Comparison of ENCODE assay signal across 19 cellular contexts in genomic region chr18:50790956-50791355, GRCh38. TPM values are rescaled to one million over a fixed set of nuclear protein-coding genes. Genes with fewer than 3 reads are reported as not detected.
A peak's percentile ranks its signal among the peaks of the same experiment; 100 is the strongest.
DNase-seq lines count a peak whose midpoint lies in the region; ATAC-seq and TF ChIP-seq lines count a peak whose summit lies in the region.
"Had no signal": no experiment of that assay in that cellular context is flagged by ENCODE, and none has a peak within 500 bp of the region (broad histone marks: within the 10 kb centered on the region; RNA-seq: fewer than 3 reads in every experiment).

No MANE protein-coding gene starts in this region.

- no peaks in the 10 kb centered on the region for H3K27me3 ChIP-seq in neural progenitor cell

- H3K27ac ChIP-seq in HEK293 (ENCODE audit: extremely low read depth, low read depth, low read length) (no peak overlapping the region), neural progenitor cell (no peak overlapping the region)

- CTCF ChIA-PET in HEK293 (lab: Yijun Ruan, JAX), result interaction anchor here (0.5 to 1.8 kb wide), 9 partner anchors 11 to 285 kb away, joined by 3 to 11 read pairs (median 3); no protein-coding TSS in a partner anchor

- peaks cover 35% of the 10 kb centered on the region for H3K4me1 Mint-ChIP-seq in neural progenitor cell
- H3K4me1 Mint-ChIP-seq: B cell had no signal

- POLR2A ChIA-PET in HEK293 (lab: Yijun Ruan, JAX), result no interaction called here

- H3K9me3 ChIP-seq in HEK293 (ENCODE audit: control insufficient read depth, insufficient read depth, low read depth, low read length) (no peaks in the 10 kb centered on the region), neural progenitor cell (ENCODE audit: low read depth) (no peaks in the 10 kb centered on the region)
- H3K9me3 ChIP-seq: HAP-1 had no signal

- H3K4me3 ChIP-seq in HEK293 (ENCODE audit: low read depth, low read length) (no peak overlapping the region), neural progenitor cell (no peak overlapping the region), foreskin fibroblast (ENCODE audit: low read depth in 1 of 2, low read length in 2 of 2) (no peak overlapping the region)
- H3K4me3 ChIP-seq: HAP-1 had no signal

- H3K36me3 ChIP-seq in HEK293 (ENCODE audit: control insufficient read depth in 2 of 2, insufficient read depth in 1 of 2, low read length in 2 of 2) (no peaks in the 10 kb centered on the region), neural progenitor cell (no peaks in the 10 kb centered on the region)
- H3K36me3 ChIP-seq: HAP-1 had no signal

- H4K20me1 ChIP-seq in neural progenitor cell (ENCODE audit: low read depth), result no peaks in the 10 kb centered on the region

- H3K4me3 Mint-ChIP-seq in neural progenitor cell, result no peak overlapping the region
- H3K4me3 Mint-ChIP-seq: B cell had no signal

- no peaks in the 10 kb centered on the region for H3F3A ChIP-seq in neural progenitor cell (ENCODE audit: low read depth)

- H3K4me1 ChIP-seq in HEK293 (ENCODE audit: control insufficient read depth, insufficient read depth, low read length) (no peaks in the 10 kb centered on the region), neural progenitor cell (peaks cover 10% of the 10 kb centered on the region)
- H3K4me1 ChIP-seq: HAP-1 had no signal

- no peaks in the 10 kb centered on the region for H3K79me2 ChIP-seq in neural progenitor cell (ENCODE audit: low read depth)

- DNase-seq in NCI-H2227 (lab: John Stamatoyannopoulos, UW; ENCODE audit: unreplicated experiment) (peak; percentile 10), NCI-H2227 treated with DMSO at 0.1 percent for 48 hours (lab: John Stamatoyannopoulos, UW) (no peak), NCI-H748 (lab: John Stamatoyannopoulos, UW; ENCODE audit: unreplicated experiment) (peak; percentile 59), neural progenitor cell (ENCODE audit: low spot score) (no peak), T-helper 9 cell (no peak), foreskin fibroblast (no peak)
- DNase-seq: 8988T, DMS 273 treated with DMSO at 0.1 percent for 48 hours, DND-41, NCI-H1092 treated with DMSO at 0.1 percent for 48 hours, NCI-H187 treated with DMSO at 0.1 percent for 48 hours, NCI-H2171, NCI-H510A had no signal

- H3K9me3 Mint-ChIP-seq in neural progenitor cell, result no peaks in the 10 kb centered on the region

- H3K4me2 ChIP-seq in neural progenitor cell, result no peak overlapping the region

- no peaks in the 10 kb centered on the region for H3K36me3 Mint-ChIP-seq in neural progenitor cell

- no peak overlapping the region for H3K9ac ChIP-seq in neural progenitor cell

- peak overlapping the region; percentile 9 for H3K27ac Mint-ChIP-seq in neural progenitor cell
- H3K27ac Mint-ChIP-seq: B cell had no signal

- no peak for ATAC-seq in GM21360 (IDR thresholded peaks at IDR 0.05; ENCODE audit: unreplicated experiment)
- ATAC-seq: Panc1 had no signal

- TF ChIP-seq CTCF in HEK293 (tag by site-specific recombination; IDR thresholded peaks at IDR 0.05) (no peak), neural progenitor cell (IDR thresholded peaks at IDR 0.05) (no peak), foreskin fibroblast (IDR thresholded peaks at IDR 0.05; ENCODE audit: low read depth, low read length) (no peak)

- no peak overlapping the region for H2AFZ ChIP-seq in neural progenitor cell (replicated peaks)

- peaks cover 6% of the 10 kb centered on the region for H3K27me3 Mint-ChIP-seq in neural progenitor cell (ENCODE audit: insufficient read depth, low read depth)

TF ChIP-seq in HEK293, 187 proteins besides CTCF, POLR2A, EP300 and RAD21:
- TF ChIP-seq ZIC2 (tag by site-specific recombination; IDR thresholded peaks at IDR 0.05), result peak; percentile 75
- no peak for TF ChIP-seq ZNF768 (tag by site-specific recombination; IDR thresholded peaks at IDR 0.05)
- peak; percentile 42; the same call in 1 of the 2 replicates for TF ChIP-seq ZFHX2 (tag by site-specific recombination; conservative IDR thresholded peaks at IDR 0.05)

RNA-seq across cellular contexts. Expression of gene MRO, which starts 28.9 kb away (rescaled TPM):
- total RNA-seq in neural progenitor cell (ENCODE audit: low replicate concordance), result 0.06 TPM in 1 of 2 replicates, not detected in the other
- total RNA-seq: B cell, LHCN-M2 had no signal

Comparison
In these comparisons a context has a peak if more than half of its experiments do, and no peak if none do; other contexts are left out.
1. DNase-seq: peak in NCI-H2227 (single experiment) and NCI-H748 (single experiment); none in NCI-H2227 treated with DMSO at 0.1 percent for 48 hours (single experiment), neural progenitor cell (single experiment), T-helper 9 cell (single experiment) and foreskin fibroblast (0 of 2).